ENCODE assay signal across 23 cellular contexts in the genomic region with DNA sequence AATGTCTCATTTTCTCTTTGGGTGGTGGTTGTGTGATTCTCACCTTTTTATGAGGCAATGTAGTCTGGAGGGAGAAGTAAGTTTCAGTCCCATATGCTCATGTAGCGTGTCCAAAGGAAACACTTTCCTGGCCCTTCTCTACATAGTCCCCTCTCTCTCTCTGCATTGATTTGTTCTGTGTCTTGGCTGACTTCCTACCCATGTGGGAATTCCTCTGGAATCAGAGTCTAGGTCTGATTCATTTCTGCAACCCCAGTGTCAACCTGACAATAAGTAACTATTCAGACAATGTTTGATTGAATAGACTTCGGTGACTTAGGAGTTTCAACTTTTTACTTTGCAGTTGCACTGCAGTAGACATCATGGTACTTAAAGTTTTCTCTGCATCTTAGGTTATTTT.
"Had no signal": no experiment of that assay in that cellular context is flagged by ENCODE, and none has a peak within 500 bp of the region (broad histone marks: within the 10 kb centered on the region; RNA-seq: fewer than 3 reads in every experiment).

No MANE protein-coding gene starts in this region.

- ATAC-seq: left lung, psoas muscle had no signal

- H3K9me3 Mint-ChIP-seq: activated CD4-positive, alpha-beta memory T cell treated with anti-CD3 and anti-CD28 coated beads for 36 hours; activated CD4-positive, alpha-beta T cell treated with anti-CD3 and anti-CD28 coated beads, Interleukin-2, amount 10 ng/mL, durations not matched to agents 24 days and 14 days; activated naive CD4-positive, alpha-beta T cell treated with anti-CD3 and anti-CD28 coated beads, Interleukin-2, amount 10 ng/mL, durations not matched to agents 7 days and 5 days; activated T-cell treated with anti-CD3 and anti-CD28 coated beads, Interleukin-2, amount 50 U/mL, for 24 hours; central memory CD8-positive, alpha-beta T cell; dendritic cell treated with granulocyte-macrophage colony-stimulating factor and Interleukin-4, amounts not matched to agents 40 ng/mL and 50 ng/mL, for 4 days; T-helper 1 cell treated with Interleukin-12 subunit alpha and Interleukin-12 subunit beta and Interleukin-4 antibody, amounts not matched to agents 30 μg/mL and 1 μg/mL, for 36 hours had no signal

- H3K27me3 Mint-ChIP-seq: activated CD4-positive, alpha-beta memory T cell treated with anti-CD3 and anti-CD28 coated beads for 36 hours; activated CD4-positive, alpha-beta T cell treated with anti-CD3 and anti-CD28 coated beads, Interleukin-2, amount 10 ng/mL, durations not matched to agents 24 days and 14 days; activated naive CD4-positive, alpha-beta T cell treated with anti-CD3 and anti-CD28 coated beads, Interleukin-2, amount 10 ng/mL, durations not matched to agents 7 days and 5 days; central memory CD8-positive, alpha-beta T cell had no signal

- H3K27ac Mint-ChIP-seq: activated CD4-positive, alpha-beta memory T cell treated with anti-CD3 and anti-CD28 coated beads for 36 hours; activated CD4-positive, alpha-beta T cell treated with anti-CD3 and anti-CD28 coated beads, Interleukin-2, amount 10 ng/mL, durations not matched to agents 24 days and 14 days; activated naive CD4-positive, alpha-beta T cell treated with anti-CD3 and anti-CD28 coated beads, Interleukin-2, amount 10 ng/mL, durations not matched to agents 7 days and 5 days; activated T-cell treated with anti-CD3 and anti-CD28 coated beads, Interleukin-2, amount 50 U/mL, for 24 hours; dendritic cell treated with granulocyte-macrophage colony-stimulating factor and Interleukin-4, amounts not matched to agents 40 ng/mL and 50 ng/mL, for 4 days; endodermal cell; naive B cell; T-helper 1 cell treated with Interleukin-12 subunit alpha and Interleukin-12 subunit beta and Interleukin-4 antibody, amounts not matched to agents 30 μg/mL and 1 μg/mL, for 36 hours had no signal

- H3K4me3 Mint-ChIP-seq: activated CD4-positive, alpha-beta memory T cell treated with anti-CD3 and anti-CD28 coated beads for 36 hours; activated CD4-positive, alpha-beta T cell treated with anti-CD3 and anti-CD28 coated beads, Interleukin-2, amount 10 ng/mL, durations not matched to agents 24 days and 14 days; activated naive CD4-positive, alpha-beta T cell treated with anti-CD3 and anti-CD28 coated beads, Interleukin-2, amount 10 ng/mL, durations not matched to agents 7 days and 5 days; activated T-cell treated with anti-CD3 and anti-CD28 coated beads, Interleukin-2, amount 50 U/mL, for 24 hours; central memory CD8-positive, alpha-beta T cell; dendritic cell treated with granulocyte-macrophage colony-stimulating factor and Interleukin-4, amounts not matched to agents 40 ng/mL and 50 ng/mL, for 4 days; endodermal cell; naive B cell; T-helper 1 cell treated with Interleukin-12 subunit alpha and Interleukin-12 subunit beta and Interleukin-4 antibody, amounts not matched to agents 30 μg/mL and 1 μg/mL, for 36 hours had no signal

- H3K36me3 Mint-ChIP-seq: activated CD4-positive, alpha-beta memory T cell treated with anti-CD3 and anti-CD28 coated beads for 36 hours; activated naive CD4-positive, alpha-beta T cell treated with anti-CD3 and anti-CD28 coated beads, Interleukin-2, amount 10 ng/mL, durations not matched to agents 7 days and 5 days; naive B cell had no signal

- DNase-seq: activated CD4-positive, alpha-beta memory T cell treated with anti-CD3 and anti-CD28 coated beads for 36 hours; activated CD4-positive, alpha-beta T cell treated with anti-CD3 and anti-CD28 coated beads, Interleukin-2, amount 10 ng/mL, durations not matched to agents 24 days and 14 days; activated CD4-positive, CD25-positive, alpha-beta regulatory T cell treated with anti-CD3 and anti-CD28 coated beads, Interleukin-2, amount 50 U/mL, for 72 hours; activated CD8-positive, alpha-beta memory T cell treated with anti-CD3 and anti-CD28 coated beads, Interleukin-2, amount 50 U/mL, for 48 hours; activated gamma-delta T cell; activated naive CD4-positive, alpha-beta T cell treated with anti-CD3 and anti-CD28 coated beads, Interleukin-2, amount 10 ng/mL, durations not matched to agents 7 days and 5 days; activated T-cell treated with anti-CD3 and anti-CD28 coated beads, Interleukin-2, amount 50 U/mL, for 24 hours; amniotic stem cell; endodermal cell; esophagus squamous epithelium; foreskin melanocyte; left lung; naive B cell; psoas muscle; SK-N-SH; spleen; stimulated activated naive CD4-positive, alpha-beta T cell; SW 1271; T-helper 9 cell; transverse colon had no signal

- H3K4me1 Mint-ChIP-seq: activated CD4-positive, alpha-beta T cell treated with anti-CD3 and anti-CD28 coated beads, Interleukin-2, amount 10 ng/mL, durations not matched to agents 24 days and 14 days; activated naive CD4-positive, alpha-beta T cell treated with anti-CD3 and anti-CD28 coated beads, Interleukin-2, amount 10 ng/mL, durations not matched to agents 7 days and 5 days; central memory CD8-positive, alpha-beta T cell; naive B cell had no signal
